Comparison of ENCODE assay signal across 14 cellular contexts in genomic region chr1:98278055-98278454, GRCh38.
"Had no signal": no experiment of that assay in that cellular context is flagged by ENCODE, and none has a peak within 500 bp of the region (broad histone marks: within the 10 kb centered on the region; RNA-seq: fewer than 3 reads in every experiment).

No MANE protein-coding gene starts in this region.

- H3K36me3 ChIP-seq: lower lobe of right lung, suprapubic skin had no signal

- H3K9me3 ChIP-seq: lower lobe of right lung, suprapubic skin had no signal

- DNase-seq: activated CD4-positive, alpha-beta T cell treated with anti-CD3 and anti-CD28 coated beads for 1 hour; activated CD4-positive, alpha-beta T cell treated with anti-CD3 and anti-CD28 coated beads, Interleukin-2, amount 50 U/mL, for 48 hours; activated T-cell treated with anti-CD3 and anti-CD28 coated beads, Interleukin-2, amount 50 U/mL, for 4 hours; aorta; effector CD8-positive, alpha-beta T cell; hippocampal formation; left cardiac atrium; lower lobe of right lung; natural killer cell; stimulated activated CD4-positive, alpha-beta T cell treated with anti-CD3 and anti-CD28 coated beads, Interleukin-4, amount 100 ng/mL, for 1 hour; stimulated activated CD8-positive, alpha-beta memory T cell treated with anti-CD3 and anti-CD28 coated beads, Interleukin-4, amount 100 ng/mL, for 48 hours; stimulated activated naive CD8-positive, alpha-beta T cell treated with anti-CD3 and anti-CD28 coated beads, Interleukin-15, Interleukin-2, amounts not matched to agents 100 U/mL and 50 U/mL, for 24 hours had no signal

- H3K36me3 Mint-ChIP-seq: natural killer cell had no signal

- H3K27ac Mint-ChIP-seq: natural killer cell had no signal

- H3K4me1 ChIP-seq: lower lobe of right lung, suprapubic skin had no signal

- H3K4me3 ChIP-seq: coronary artery, lower lobe of right lung, suprapubic skin had no signal

- H3K27me3 ChIP-seq: suprapubic skin had no signal

- H3K4me1 Mint-ChIP-seq: natural killer cell had no signal

- H3K27ac ChIP-seq: coronary artery, lower lobe of right lung, suprapubic skin had no signal

- H3K9me3 Mint-ChIP-seq: activated T-cell treated with anti-CD3 and anti-CD28 coated beads, Interleukin-2, amount 50 U/mL, for 4 hours; natural killer cell had no signal

- H3K4me3 Mint-ChIP-seq: activated T-cell treated with anti-CD3 and anti-CD28 coated beads, Interleukin-2, amount 50 U/mL, for 4 hours; natural killer cell had no signal
